ENCODE assay signal across 15 cellular contexts in the genomic region with DNA sequence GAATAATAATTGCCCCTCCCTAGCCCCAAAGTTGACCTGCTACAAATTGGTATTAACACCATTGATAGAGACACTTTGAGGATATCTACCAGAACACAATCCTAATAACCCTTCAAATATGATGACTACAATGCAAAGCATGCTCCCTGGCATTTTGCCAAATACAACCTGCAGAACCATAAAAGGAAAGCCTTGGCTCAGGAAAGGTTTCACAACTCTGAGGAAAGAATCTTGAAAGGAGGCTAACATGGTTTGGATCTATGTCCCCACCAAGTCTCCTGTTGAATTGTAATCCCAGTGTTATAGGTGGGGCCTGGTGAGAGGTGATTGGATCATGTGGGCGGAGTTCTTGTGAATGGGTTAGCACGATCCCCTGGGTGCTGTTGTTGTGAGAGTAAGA.
DNase-seq lines count a peak whose midpoint lies in the region; ATAC-seq, FAIRE-seq and TF ChIP-seq lines count a peak whose summit lies in the region.
"Had no signal": no experiment of that assay in that cellular context is flagged by ENCODE, and none has a peak within 500 bp of the region (broad histone marks: within the 10 kb centered on the region; RNA-seq: fewer than 3 reads in every experiment).

No MANE protein-coding gene starts in this region.

- H3K36me3 ChIP-seq in MG63 (no peaks in the 10 kb centered on the region), bronchial epithelial cell (ENCODE audit: control insufficient read depth, insufficient read depth, low read length) (no peaks in the 10 kb centered on the region)
- H3K36me3 ChIP-seq: pancreas had no signal

- H3K9me3 ChIP-seq in MG63, result no peaks in the 10 kb centered on the region
- H3K9me3 ChIP-seq: pancreas had no signal

- TF ChIP-seq CTCF in bronchial epithelial cell (IDR thresholded peaks at IDR 0.05; ENCODE audit: insufficient read depth, low read length, severe bottlenecking), result no peak
- TF ChIP-seq CTCF in mesothelial cell of epicardium (IDR thresholded peaks at IDR 0.05; ENCODE audit: unreplicated experiment), result no peak

- H3K4me3 ChIP-seq in MG63 (no peak overlapping the region), bronchial epithelial cell (ENCODE audit: low read depth, low read length) (no peak overlapping the region)
- H3K4me3 ChIP-seq: coronary artery, pancreas had no signal

- no peak overlapping the region for H3K4me3 Mint-ChIP-seq in mesothelial cell of epicardium

- no peaks in the 10 kb centered on the region for H3K36me3 Mint-ChIP-seq in mesothelial cell of epicardium

- peak; percentile 30 to 64 (median 44) for DNase-seq in NCI-H1417 (lab: John Stamatoyannopoulos, UW)
- DNase-seq in NCI-H1417 treated with DMSO at 0.1 percent for 48 hours (lab: John Stamatoyannopoulos, UW), result no peak
- DNase-seq in MG63, result peak; percentile 1
- peak; percentile 95 for DNase-seq in bronchial epithelial cell (ENCODE audit: low read depth)
- DNase-seq in mesothelial cell of epicardium (ENCODE audit: low spot score in 2 of 2, unreplicated experiment in 2 of 2), result no peak
- DNase-seq in amygdala (lab: John Stamatoyannopoulos, UW), result no peak
- no peak for DNase-seq in activated CD8-positive, alpha-beta memory T cell treated with anti-CD3 and anti-CD28 coated beads, Interleukin-2, amount 50 U/mL, for 4 hours
- DNase-seq: activated CD4-positive, alpha-beta T cell treated with anti-CD3 and anti-CD28 coated beads for 4 hours; activated effector memory CD4-positive, alpha-beta T cell treated with anti-CD3 and anti-CD28 coated beads, Interleukin-2, amount 50 U/mL, for 16 hours; mesenchymal stem cell; pancreas; stimulated activated CD4-positive, alpha-beta T cell treated with anti-CD3 and anti-CD28 coated beads, Interleukin-4, amount 100 ng/mL, for 24 hours had no signal

- H3K27me3 Mint-ChIP-seq in mesothelial cell of epicardium (ENCODE audit: low read depth), result peaks cover 3% of the 10 kb centered on the region

- H3K27me3 ChIP-seq in MG63 (no peaks in the 10 kb centered on the region), bronchial epithelial cell (ENCODE audit: control insufficient read depth, insufficient read depth, low read length) (no peaks in the 10 kb centered on the region)
- H3K27me3 ChIP-seq: pancreas had no signal

- FAIRE-seq in bronchial epithelial cell (lab: Jason Lieb, UNC), result no peak
- FAIRE-seq: A204.1, pancreas had no signal

- peaks cover 17% of the 10 kb centered on the region for H3K4me1 Mint-ChIP-seq in mesothelial cell of epicardium

- no peak for ATAC-seq in GM18502 (IDR thresholded peaks at IDR 0.05; ENCODE audit: poor library complexity, unreplicated experiment)

- no peaks in the 10 kb centered on the region for H3K9me3 Mint-ChIP-seq in mesothelial cell of epicardium

- H3K27ac Mint-ChIP-seq in mesothelial cell of epicardium, result peak overlapping the region; percentile 31

Comparison
In these comparisons a context has a peak if more than half of its experiments do, and no peak if none do; other contexts are left out.
1. DNase-seq: peak in NCI-H1417 (3 of 3), MG63 (single experiment) and bronchial epithelial cell (single experiment); none in NCI-H1417 treated with DMSO at 0.1 percent for 48 hours (single experiment), mesothelial cell of epicardium (0 of 2), amygdala (0 of 56) and activated CD8-positive, alpha-beta memory T cell treated with anti-CD3 and anti-CD28 coated beads, Interleukin-2, amount 50 U/mL, for 4 hours (single experiment).